ENCODE assay signal across 1 cellular context in the genomic region with DNA sequence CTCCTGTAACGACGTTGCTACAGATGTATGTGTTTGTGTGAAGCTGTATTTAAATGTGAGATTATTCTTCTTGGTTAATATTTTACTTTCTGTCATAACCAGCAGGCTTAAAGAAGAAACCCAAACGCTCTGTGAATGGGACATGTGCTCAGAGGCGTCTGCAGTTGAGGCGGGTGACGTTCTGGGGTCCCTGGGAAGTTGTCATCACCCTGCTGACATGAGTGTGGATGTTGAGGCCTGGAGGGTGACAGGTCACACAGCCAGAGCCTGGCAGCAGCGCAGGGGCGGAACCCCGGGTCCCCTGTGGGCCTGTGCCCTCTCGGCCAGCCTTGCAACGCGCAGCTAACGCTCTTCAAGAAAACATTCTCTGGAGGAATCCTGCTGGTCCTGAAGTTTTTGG.
TF ChIP-seq lines count a peak whose summit lies in the region.

No MANE protein-coding gene starts in this region.

TF ChIP-seq in GM23338, 12 proteins besides CTCF, POLR2A, EP300 and RAD21 (continued from another document):
- TF ChIP-seq, protein P1, sequence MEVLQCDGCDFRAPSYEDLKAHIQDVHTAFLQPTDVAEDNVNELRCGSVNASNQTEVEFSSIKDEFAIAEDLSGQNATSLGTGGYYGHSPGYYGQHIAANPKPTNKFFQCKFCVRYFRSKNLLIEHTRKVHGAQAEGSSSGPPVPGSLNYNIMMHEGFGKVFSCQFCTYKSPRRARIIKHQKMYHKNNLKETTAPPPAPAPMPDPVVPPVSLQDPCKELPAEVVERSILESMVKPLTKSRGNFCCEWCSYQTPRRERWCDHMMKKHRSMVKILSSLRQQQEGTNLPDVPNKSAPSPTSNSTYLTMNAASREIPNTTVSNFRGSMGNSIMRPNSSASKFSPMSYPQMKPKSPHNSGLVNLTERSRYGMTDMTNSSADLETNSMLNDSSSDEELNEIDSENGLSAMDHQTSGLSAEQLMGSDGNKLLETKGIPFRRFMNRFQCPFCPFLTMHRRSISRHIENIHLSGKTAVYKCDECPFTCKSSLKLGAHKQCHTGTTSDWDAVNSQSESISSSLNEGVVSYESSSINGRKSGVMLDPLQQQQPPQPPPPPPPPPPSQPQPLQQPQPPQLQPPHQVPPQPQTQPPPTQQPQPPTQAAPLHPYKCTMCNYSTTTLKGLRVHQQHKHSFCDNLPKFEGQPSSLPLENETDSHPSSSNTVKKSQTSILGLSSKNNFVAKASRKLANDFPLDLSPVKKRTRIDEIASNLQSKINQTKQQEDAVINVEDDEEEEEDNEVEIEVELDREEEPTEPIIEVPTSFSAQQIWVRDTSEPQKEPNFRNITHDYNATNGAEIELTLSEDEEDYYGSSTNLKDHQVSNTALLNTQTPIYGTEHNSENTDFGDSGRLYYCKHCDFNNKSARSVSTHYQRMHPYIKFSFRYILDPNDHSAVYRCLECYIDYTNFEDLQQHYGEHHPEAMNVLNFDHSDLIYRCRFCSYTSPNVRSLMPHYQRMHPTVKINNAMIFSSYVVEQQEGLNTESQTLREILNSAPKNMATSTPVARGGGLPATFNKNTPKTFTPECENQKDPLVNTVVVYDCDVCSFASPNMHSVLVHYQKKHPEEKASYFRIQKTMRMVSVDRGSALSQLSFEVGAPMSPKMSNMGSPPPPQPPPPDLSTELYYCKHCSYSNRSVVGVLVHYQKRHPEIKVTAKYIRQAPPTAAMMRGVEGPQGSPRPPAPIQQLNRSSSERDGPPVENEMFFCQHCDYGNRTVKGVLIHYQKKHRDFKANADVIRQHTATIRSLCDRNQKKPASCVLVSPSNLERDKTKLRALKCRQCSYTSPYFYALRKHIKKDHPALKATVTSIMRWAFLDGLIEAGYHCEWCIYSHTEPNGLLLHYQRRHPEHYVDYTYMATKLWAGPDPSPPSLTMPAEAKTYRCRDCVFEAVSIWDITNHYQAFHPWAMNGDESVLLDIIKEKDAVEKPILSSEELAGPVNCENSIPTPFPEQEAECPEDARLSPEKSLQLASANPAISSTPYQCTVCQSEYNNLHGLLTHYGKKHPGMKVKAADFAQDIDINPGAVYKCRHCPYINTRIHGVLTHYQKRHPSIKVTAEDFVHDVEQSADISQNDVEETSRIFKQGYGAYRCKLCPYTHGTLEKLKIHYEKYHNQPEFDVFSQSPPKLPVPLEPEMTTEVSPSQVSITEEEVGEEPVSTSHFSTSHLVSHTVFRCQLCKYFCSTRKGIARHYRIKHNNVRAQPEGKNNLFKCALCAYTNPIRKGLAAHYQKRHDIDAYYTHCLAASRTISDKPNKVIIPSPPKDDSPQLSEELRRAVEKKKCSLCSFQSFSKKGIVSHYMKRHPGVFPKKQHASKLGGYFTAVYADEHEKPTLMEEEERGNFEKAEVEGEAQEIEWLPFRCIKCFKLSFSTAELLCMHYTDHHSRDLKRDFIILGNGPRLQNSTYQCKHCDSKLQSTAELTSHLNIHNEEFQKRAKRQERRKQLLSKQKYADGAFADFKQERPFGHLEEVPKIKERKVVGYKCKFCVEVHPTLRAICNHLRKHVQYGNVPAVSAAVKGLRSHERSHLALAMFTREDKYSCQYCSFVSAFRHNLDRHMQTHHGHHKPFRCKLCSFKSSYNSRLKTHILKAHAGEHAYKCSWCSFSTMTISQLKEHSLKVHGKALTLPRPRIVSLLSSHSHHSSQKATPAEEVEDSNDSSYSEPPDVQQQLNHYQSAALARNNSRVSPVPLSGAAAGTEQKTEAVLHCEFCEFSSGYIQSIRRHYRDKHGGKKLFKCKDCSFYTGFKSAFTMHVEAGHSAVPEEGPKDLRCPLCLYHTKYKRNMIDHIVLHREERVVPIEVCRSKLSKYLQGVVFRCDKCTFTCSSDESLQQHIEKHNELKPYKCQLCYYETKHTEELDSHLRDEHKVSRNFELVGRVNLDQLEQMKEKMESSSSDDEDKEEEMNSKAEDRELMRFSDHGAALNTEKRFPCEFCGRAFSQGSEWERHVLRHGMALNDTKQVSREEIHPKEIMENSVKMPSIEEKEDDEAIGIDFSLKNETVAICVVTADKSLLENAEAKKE (CRISPR knock-in tag; IDR thresholded peaks at IDR 0.05), result no peak
- TF ChIP-seq ZNF331 (CRISPR knock-in tag; IDR thresholded peaks at IDR 0.05; ENCODE audit: low read depth) (no peak), CREB1 (CRISPR knock-in tag; IDR thresholded peaks at IDR 0.05; ENCODE audit: low read depth) (no peak), EZH2phosphoT487 (IDR thresholded peaks at IDR 0.05; ENCODE audit: unreplicated experiment) (no peak), NANOG (IDR thresholded peaks at IDR 0.05; ENCODE audit: borderline replicate concordance) (no peak)
